In genomic region chr20:35833271-35833670, GRCh38 we compare ENCODE assay signal across 1 cellular context.
TF ChIP-seq lines count a peak whose summit lies in the region.

No MANE protein-coding gene starts in this region.

TF ChIP-seq in K562, 482 proteins besides CTCF, POLR2A, EP300 and RAD21 (continued from another document):
- TF ChIP-seq RFX1 (IDR thresholded peaks at IDR 0.05) (peak; percentile 46; the same call in 1 of the 2 replicates), GABPB1 (CRISPR knock-in tag; IDR thresholded peaks at IDR 0.05) (no peak), ZNF431 (CRISPR knock-in tag; IDR thresholded peaks at IDR 0.05) (no peak)
